ENCODE assay signal across 8 cellular contexts in the genomic region with DNA sequence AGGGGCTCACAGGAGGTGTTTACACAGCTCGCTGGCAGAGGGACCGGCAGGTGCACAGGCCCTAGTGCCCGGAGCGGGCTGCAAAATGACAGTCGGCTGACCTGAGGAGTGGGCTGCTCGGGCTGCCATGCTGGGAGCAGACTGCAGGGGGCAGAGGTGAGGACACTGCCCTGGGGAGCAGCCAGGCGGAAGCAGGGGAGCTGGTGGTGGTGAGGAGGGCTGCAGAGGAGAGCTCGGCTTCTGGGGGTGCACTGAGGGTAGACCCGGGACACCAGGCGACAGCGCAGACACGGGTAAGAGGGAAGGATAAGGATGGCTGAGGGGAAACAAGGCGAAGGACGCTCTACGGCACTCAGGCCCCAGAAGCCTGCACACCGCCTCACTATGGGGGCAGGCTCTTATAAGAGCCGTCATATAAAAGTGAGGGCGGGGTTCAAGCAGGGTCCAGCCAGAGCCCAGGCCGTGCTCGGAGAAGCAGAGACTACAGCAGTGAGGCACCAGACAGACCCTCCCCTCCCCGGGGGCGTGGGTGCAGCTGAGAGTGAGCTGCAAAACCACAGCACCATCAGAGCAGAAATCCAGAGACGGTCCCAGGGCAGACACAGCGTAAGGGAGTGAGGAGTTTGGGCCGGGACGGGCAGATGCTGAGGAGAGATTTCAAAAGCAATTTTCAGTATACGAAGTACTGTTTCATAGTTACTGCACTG.
DNase-seq lines count a peak whose midpoint lies in the region; ATAC-seq and TF ChIP-seq lines count a peak whose summit lies in the region.

No MANE protein-coding gene starts in this region.

- H3K9me3 ChIP-seq in BE2C = no peaks in the 10 kb centered on the region
- no peaks in the 10 kb centered on the region for H3K9me3 ChIP-seq in H9 (ENCODE audit: control insufficient read depth, low read depth, low read length)
- no peaks in the 10 kb centered on the region for H3K9me3 ChIP-seq in psoas muscle
- H3K9me3 ChIP-seq in heart left ventricle = no peaks in the 10 kb centered on the region

- no CpG with 5 or more reads among the region's 27 CpGs for WGBS in H9 (ENCODE audit: extremely low coverage, insufficient read length, low lambda C conversion rate)
- WGBS in psoas muscle, 3 donors = 84 to 87% (median 85%) methylated on average over 26 to 27 of the region's 27 CpGs
- 72 to 77% (median 76%) methylated on average over 27 of the region's 27 CpGs for WGBS in heart left ventricle, 4 donors

- H2BK12ac ChIP-seq in H9 (ENCODE audit: insufficient read length, low read depth, low read length) = no peak overlapping the region

- H3K36me3 ChIP-seq in BE2C (no peaks in the 10 kb centered on the region), psoas muscle (ENCODE audit: insufficient read depth in 1 of 2, low read depth in 1 of 2) (no peaks in the 10 kb centered on the region), heart left ventricle (peaks cover 0 to 16% (median 0%) of the 10 kb centered on the region in 9 donors)

- H3K79me1 ChIP-seq in H9 (ENCODE audit: insufficient read depth, low read depth, low read length, poor library complexity, severe bottlenecking) = peaks cover 4% of the 10 kb centered on the region

- H3K4me1 ChIP-seq in BE2C (no peaks in the 10 kb centered on the region), H9 (ENCODE audit: insufficient read depth, low read length) (no peaks in the 10 kb centered on the region; the same call in 1 of the 2 replicates), psoas muscle (no peaks in the 10 kb centered on the region), heart left ventricle (peaks cover 0 to 38% (median 15%) of the 10 kb centered on the region in 12 donors)

- H3K27me3 ChIP-seq in BE2C (no peaks in the 10 kb centered on the region), H9 (ENCODE audit: insufficient read depth, low read length) (no peaks in the 10 kb centered on the region), psoas muscle (ENCODE audit: insufficient read depth in 3 of 3, low read length in 2 of 3) (peaks cover 0 to 6% (median 3%) of the 10 kb centered on the region in 3 donors), heart left ventricle (peaks cover 0 to 23% (median 0%) of the 10 kb centered on the region in 9 donors)

- no peak overlapping the region for H4K8ac ChIP-seq in H9 (replicated peaks; ENCODE audit: insufficient read length, low read depth, low read length)

- no peak overlapping the region for H3K4me2 ChIP-seq in H9 (ENCODE audit: insufficient read depth, insufficient read length, low read length)

- H3K27me3 Mint-ChIP-seq in H9 (ENCODE audit: low read depth) = no peaks in the 10 kb centered on the region
- no peaks in the 10 kb centered on the region for H3K27me3 Mint-ChIP-seq in effector memory CD8-positive, alpha-beta T cell

- no peak overlapping the region for H4K5ac ChIP-seq in H9 (ENCODE audit: insufficient read length, low read depth, low read length)

- H3K56ac ChIP-seq in H9 (ENCODE audit: insufficient read length, low read depth, low read length) = no peak overlapping the region

- intact Hi-C loops in psoas muscle (cut with DNase I) (no loop called here), heart left ventricle (cut with DNase I) (no loop called here)

- H2BK120ac ChIP-seq in H9 (ENCODE audit: low read depth, low read length, poor library complexity, severe bottlenecking) = no peak overlapping the region

- TF ChIP-seq CTCF in BE2C (IDR thresholded peaks at IDR 0.05; ENCODE audit: low read depth, low read length) = peak; percentile 45
- peak; percentile 83 for TF ChIP-seq CTCF in H9 (conservative IDR thresholded peaks at IDR 0.05)
- TF ChIP-seq CTCF in psoas muscle (IDR thresholded peaks at IDR 0.05) = no peak
- TF ChIP-seq CTCF in heart left ventricle (IDR thresholded peaks at IDR 0.05) = peak in 2 of 12 donors; percentile 15 to 17

- no peak overlapping the region for H3K4ac ChIP-seq in H9 (ENCODE audit: low read depth, low read length)

- ATAC-seq in effector memory CD8-positive, alpha-beta T cell (replicated peaks) = peak; percentile 6
- ATAC-seq in psoas muscle (no peak), heart left ventricle (no peak)

- peak overlapping the region; percentile 11 to 68 (median 34); a peak in 4 of 7 replicates for H3K27ac Mint-ChIP-seq in H9
- peak overlapping the region; percentile 97 to 99 for H3K27ac Mint-ChIP-seq in effector memory CD8-positive, alpha-beta T cell

- no peak overlapping the region for H4K91ac ChIP-seq in H9 (ENCODE audit: insufficient read length, low read depth, low read length)

- no peaks in the 10 kb centered on the region for H4K20me1 ChIP-seq in H9 (ENCODE audit: control insufficient read depth, insufficient read depth, insufficient read length)

- H2AK5ac ChIP-seq in H9 (ENCODE audit: insufficient read length, low read length) = no peak overlapping the region

- peak; percentile 34 for DNase-seq in BE2C
- peak; percentile 80 for DNase-seq in H9
- peak; percentile 19 for DNase-seq in SK-MEL-5 (ENCODE audit: low read depth, low spot score)
- DNase-seq in effector memory CD8-positive, alpha-beta T cell = peak in 1 of 3 experiments; percentile 49
- peak; percentile 74 for DNase-seq in stimulated activated CD8-positive, alpha-beta memory T cell treated with anti-CD3 and anti-CD28 coated beads, Interleukin-4, amount 100 ng/mL, for 48 hours
- no peak for DNase-seq in psoas muscle
- DNase-seq in activated CD4-positive, CD25-positive, alpha-beta regulatory T cell (lab: John Stamatoyannopoulos, UW) = no peak
- DNase-seq in heart left ventricle = no peak

- in situ Hi-C loops in SK-MEL-5 (cut with HindIII; ENCODE audit: low pct_unique_long_range_greater_than_20kb, low sequenced_read_pairs) = no loop called here

- no peak overlapping the region for H3K27ac ChIP-seq in H9 (ENCODE audit: insufficient read length, low read depth, low read length)
- no peak overlapping the region for H3K27ac ChIP-seq in psoas muscle
- peak overlapping the region in 1 of 12 donors; percentile 32 for H3K27ac ChIP-seq in heart left ventricle

- H3K14ac ChIP-seq in H9 (ENCODE audit: insufficient read depth, low read length) = no peak overlapping the region

- H3K9me3 Mint-ChIP-seq in H9 = no peaks in the 10 kb centered on the region
- no peaks in the 10 kb centered on the region for H3K9me3 Mint-ChIP-seq in effector memory CD8-positive, alpha-beta T cell

- H3K23ac ChIP-seq in H9 (ENCODE audit: insufficient read length, low read depth, low read length) = no peak overlapping the region

- peaks cover 4 to 17% (median 12%) of the 10 kb centered on the region in 3 experiments; a peak in 6 of 7 replicates for H3K36me3 Mint-ChIP-seq in H9 (ENCODE audit: insufficient read depth in 1 of 3, low read depth in 3 of 3)
- peaks cover 84% of the 10 kb centered on the region for H3K36me3 Mint-ChIP-seq in effector memory CD8-positive, alpha-beta T cell (ENCODE audit: insufficient read depth)

- H3K4me3 Mint-ChIP-seq in H9 = no peak overlapping the region
- H3K4me3 Mint-ChIP-seq in effector memory CD8-positive, alpha-beta T cell = peak overlapping the region; percentile 83 to 87

- TF ChIP-seq POLR2A in heart left ventricle (IDR thresholded peaks at IDR 0.05) = no peak

- no peak overlapping the region for H2AFZ ChIP-seq in H9 (ENCODE audit: low read length)

- no peak overlapping the region for H2BK5ac ChIP-seq in H9 (ENCODE audit: insufficient read length, low read length)

- H3K79me2 ChIP-seq in H9 (ENCODE audit: insufficient read depth, low read length) = peaks cover 2% of the 10 kb centered on the region; the same call in 1 of the 2 replicates

- no peak overlapping the region for H3K4me3 ChIP-seq in BE2C (ENCODE audit: low read depth, low read length)
- no peak overlapping the region for H3K4me3 ChIP-seq in psoas muscle
- H3K4me3 ChIP-seq in heart left ventricle = no peak overlapping the region

- H3K4me1 Mint-ChIP-seq in H9 = peaks cover 40 to 42% of the 10 kb centered on the region in 2 experiments
- peaks cover 71 to 86% of the 10 kb centered on the region in 2 donors for H3K4me1 Mint-ChIP-seq in effector memory CD8-positive, alpha-beta T cell (ENCODE audit: low read depth in 2 of 2)

- H3K18ac ChIP-seq in H9 (ENCODE audit: insufficient read length, low read depth, low read length) = no peak overlapping the region

- no peak overlapping the region for H3T11ph ChIP-seq in H9 (ENCODE audit: low read length)

- H2BK15ac ChIP-seq in H9 (ENCODE audit: low read depth, low read length) = no peak overlapping the region

- H2BK20ac ChIP-seq in H9 (ENCODE audit: low read depth, low read length, poor library complexity, severe bottlenecking) = no peak overlapping the region

- H3K23me2 ChIP-seq in H9 (ENCODE audit: insufficient read length, low read depth, low read length, poor library complexity, severe bottlenecking) = no peaks in the 10 kb centered on the region

- no peak overlapping the region for H3K9ac ChIP-seq in H9 (ENCODE audit: extremely low read depth, insufficient read length, low read length)

Comparison
In these comparisons a context has a peak if more than half of its experiments do, and no peak if none do; other contexts are left out.
1. DNase-seq: peak in BE2C (single experiment), H9 (single experiment), SK-MEL-5 (single experiment) and stimulated activated CD8-positive, alpha-beta memory T cell treated with anti-CD3 and anti-CD28 coated beads, Interleukin-4, amount 100 ng/mL, for 48 hours (single experiment); none in psoas muscle (0 of 2), activated CD4-positive, CD25-positive, alpha-beta regulatory T cell (0 of 4) and heart left ventricle (0 of 5).
2. H3K4me3 Mint-ChIP-seq: peak in effector memory CD8-positive, alpha-beta T cell (2 of 2); none in H9 (0 of 2).